Comparison of ENCODE assay signal across 8 cellular contexts in genomic region chr9:71647094-71647591, GRCh38.
DNase-seq lines count a peak whose midpoint lies in the region; ATAC-seq and TF ChIP-seq lines count a peak whose summit lies in the region.

No MANE protein-coding gene starts in this region.

- TF ChIP-seq CTCF in GM12864 (IDR thresholded peaks at IDR 0.05; ENCODE audit: low read depth, low read length, missing control alignments): no peak
- no peak for TF ChIP-seq CTCF in fibroblast of villous mesenchyme (IDR thresholded peaks at IDR 0.05; ENCODE audit: insufficient read depth, low read depth, low read length)
- TF ChIP-seq CTCF in omental fat pad (IDR thresholded peaks at IDR 0.05): no peak
- no peak for TF ChIP-seq CTCF in osteocyte (IDR thresholded peaks at IDR 0.05)

- H3K27me3 Mint-ChIP-seq in osteocyte (ENCODE audit: unreplicated experiment): peaks cover 16% of the 10 kb centered on the region

- H3K4me1 Mint-ChIP-seq in osteocyte (ENCODE audit: unreplicated experiment): peaks cover 9% of the 10 kb centered on the region

- H3K27ac Mint-ChIP-seq in osteocyte (ENCODE audit: unreplicated experiment): no peak overlapping the region

- no peaks in the 10 kb centered on the region for H3K9me3 Mint-ChIP-seq in osteocyte (ENCODE audit: unreplicated experiment)

- H3K36me3 Mint-ChIP-seq in osteocyte (ENCODE audit: unreplicated experiment): no peaks in the 10 kb centered on the region

- ATAC-seq in HG02938 (IDR thresholded peaks at IDR 0.05; ENCODE audit: unreplicated experiment): peak; percentile 55
- ATAC-seq in omental fat pad (ENCODE audit: low FRiP score): peak; percentile 85
- ATAC-seq in GM18517 (IDR thresholded peaks at IDR 0.05; ENCODE audit: unreplicated experiment): no peak

- H3K4me3 ChIP-seq in GM12864 (ENCODE audit: low read depth, low read length) (no peak overlapping the region), fibroblast of villous mesenchyme (ENCODE audit: low read depth, low read length) (no peak overlapping the region)

- H3K4me3 Mint-ChIP-seq in osteocyte (ENCODE audit: unreplicated experiment): no peak overlapping the region

- DNase-seq in GM12864 (ENCODE audit: low read depth) (peak; percentile 1), T1000 (lab: John Stamatoyannopoulos, UW) (peak; percentile 4), fibroblast of villous mesenchyme (ENCODE audit: low read depth) (peak; percentile 89), omental fat pad (ENCODE audit: low spot score) (peak; percentile 51), osteocyte (ENCODE audit: extremely low spot score, unreplicated experiment) (no peak), NCI-H1105 (lab: John Stamatoyannopoulos, UW) (no peak)

Comparison
In these comparisons a context has a peak if more than half of its experiments do, and no peak if none do; other contexts are left out.
1. DNase-seq: peak in GM12864 (single experiment), T1000 (single experiment), fibroblast of villous mesenchyme (single experiment) and omental fat pad (single experiment); none in osteocyte (single experiment) and NCI-H1105 (single experiment).